Comparison of ENCODE assay signal across 12 cellular contexts in genomic region chr19:49209502-49209901, GRCh38. TPM values are rescaled to one million over a fixed set of nuclear protein-coding genes. Genes with fewer than 3 reads are reported as not detected.
A peak's percentile ranks its signal among the peaks of the same experiment; 100 is the strongest.
DNase-seq lines count a peak whose midpoint lies in the region; ATAC-seq, FAIRE-seq and TF ChIP-seq lines count a peak whose summit lies in the region.
"Not testable (repeated sequence)": the region's sequence is repeated elsewhere in the genome, so short reads cannot be mapped to it uniquely, and the experiment has no call there.
"Had no signal": no experiment of that assay in that cellular context is flagged by ENCODE, and none has a peak within 500 bp of the region (broad histone marks: within the 10 kb centered on the region; RNA-seq: fewer than 3 reads in every experiment).

No MANE protein-coding gene starts in this region.

- CTCF ChIA-PET in A673 (lab: Charles Lee) (interaction anchor here (2.0 kb wide), 1 partner anchor 112 kb away, joined by 17 read pairs; no protein-coding TSS in a partner anchor), HEK293 (lab: Yijun Ruan, JAX) (interaction anchor here (0.7 to 10.4 kb wide), 6 partner anchors 13 to 136 kb away, joined by 3 to 113 read pairs (median 49); partner anchors contain the start of gene KCNA7), GM12878 (lab: Yijun Ruan, JAX) (interaction anchor here (1.1 to 3.9 kb wide), 9 partner anchors 8 to 534 kb away, joined by 3 to 40 read pairs (median 9); partner anchors contain the start of genes GYS1, LIN7B and RUVBL2)

- TF ChIP-seq CTCF in A673 (conservative IDR thresholded peaks at IDR 0.05; ENCODE audit: low read depth, low read length); HEK293 (tag by site-specific recombination; IDR thresholded peaks at IDR 0.05); KMS-11 (conservative IDR thresholded peaks at IDR 0.05; ENCODE audit: low read depth, low read length); GM12878 (IDR thresholded peaks at IDR 0.05 in 2 of 3, conservative IDR thresholded peaks at IDR 0.05 in 1 of 3; ENCODE audit: control insufficient read depth in 2 of 3, extremely low read depth in 1 of 3, insufficient read depth in 1 of 3, low read depth in 3 of 3, low read length in 3 of 3); mesothelial cell of epicardium (IDR thresholded peaks at IDR 0.05; ENCODE audit: unreplicated experiment); stomach (IDR thresholded peaks at IDR 0.05): not testable (repeated sequence)

- H3K36me3 ChIP-seq in A673 (ENCODE audit: insufficient read depth, low read length, poor library complexity, severe bottlenecking) = peaks cover 25% of the 10 kb centered on the region
- not testable (repeated sequence) for H3K36me3 ChIP-seq in HEK293 (ENCODE audit: control insufficient read depth in 2 of 2, insufficient read depth in 1 of 2, low read length in 2 of 2); KMS-11 (ENCODE audit: insufficient read depth); GM12878 (ENCODE audit: control insufficient read depth in 2 of 2, insufficient read depth in 2 of 2, low read length in 1 of 2)
- peaks cover 20 to 71% (median 48%) of the 10 kb centered on the region in 4 donors for H3K36me3 ChIP-seq in stomach

- not testable (repeated sequence) for BruUV-seq in A673 (replicated peaks; lab: Mats Ljungman, UMichigan); GM12878 (replicated peaks; lab: Mats Ljungman, UMichigan)

- H3K4me3 ChIP-seq in A673 (ENCODE audit: low read depth, low read length, poor library complexity, severe bottlenecking); HEK293 (ENCODE audit: low read depth, low read length); KMS-11 (IDR thresholded peaks at IDR 0.05; ENCODE audit: insufficient read depth, low read depth, low read length); GM12878; stomach: not testable (repeated sequence)

- H4K20me1 ChIP-seq in KMS-11 (ENCODE audit: insufficient read depth); GM12878 (ENCODE audit: control insufficient read depth, insufficient read depth): not testable (repeated sequence)

- in situ Hi-C loops in GM12878 (cut with MboI) = loop anchor here (5.0 kb wide), 1 partner anchor 112 kb away; no protein-coding TSS in a partner anchor

- not testable (repeated sequence) for H3K9ac ChIP-seq in KMS-11; GM12878 (ENCODE audit: control insufficient read depth, insufficient read depth, low read length)

- not testable (repeated sequence) for TF ChIP-seq EP300 in GM12878 (IDR thresholded peaks at IDR 0.05; ENCODE audit: borderline replicate concordance in 1 of 2, control insufficient read depth in 1 of 2, low read depth in 2 of 2, low read length in 2 of 2); stomach (IDR thresholded peaks at IDR 0.05)

- RAD21 ChIA-PET in GM12878 (lab: Charles Lee; ENCODE audit: unreplicated experiment) = not testable (repeated sequence)

- H3K27me3 Mint-ChIP-seq in mesothelial cell of epicardium (ENCODE audit: low read depth) = not testable (repeated sequence)

- not testable (repeated sequence) for H3K9me3 Mint-ChIP-seq in mesothelial cell of epicardium

- not testable (repeated sequence) for H3K9me3 ChIP-seq in A673 (ENCODE audit: low read depth, low read length, poor library complexity, severe bottlenecking); HEK293 (ENCODE audit: control insufficient read depth, insufficient read depth, low read depth, low read length); GM12878 (replicated peaks; ENCODE audit: control insufficient read depth, insufficient read depth, low read length); stomach

- H3K27me3 ChIP-seq in A673 (replicated peaks; ENCODE audit: insufficient read depth, low read depth, low read length, poor library complexity); KMS-11 (ENCODE audit: insufficient read depth, low read depth); GM12878 (replicated peaks in 1 of 2; ENCODE audit: control insufficient read depth in 2 of 2, insufficient read depth in 2 of 2, low read length in 1 of 2); stomach: not testable (repeated sequence)

- H3K4me1 Mint-ChIP-seq in mesothelial cell of epicardium = not testable (repeated sequence)

- not testable (repeated sequence) for H3K4me3 Mint-ChIP-seq in mesothelial cell of epicardium

- intact Hi-C loops in A673 (cut with micrococcal nuclease; ENCODE audit: unreplicated experiment) (loop anchor here (5.0 kb wide), 2 partner anchors 62 to 112 kb away; no protein-coding TSS in a partner anchor), GM12878 (cut with micrococcal nuclease; ENCODE audit: unreplicated experiment) (loop anchor here (2.0 to 5.0 kb wide), 2 partner anchors 62 to 113 kb away; no protein-coding TSS in a partner anchor), stomach (cut with DNase I; ENCODE audit: low total_unique reads) (loop anchor here (5.0 kb wide), 1 partner anchor 112 kb away; no protein-coding TSS in a partner anchor)

- not testable (repeated sequence) for TF ChIP-seq POLR2A in GM12878 (IDR thresholded peaks at IDR 0.05; ENCODE audit: low read depth, low read length); stomach (IDR thresholded peaks at IDR 0.05)

- not testable (repeated sequence) for H2AFZ ChIP-seq in KMS-11 (ENCODE audit: low read depth); GM12878 (ENCODE audit: control insufficient read depth, low read depth, low read length)

- H3K4me2 ChIP-seq in KMS-11 = peak overlapping the region; percentile 8; the same call in 1 of the 2 replicates
- H3K4me2 ChIP-seq in GM12878 (ENCODE audit: control insufficient read depth, insufficient read depth) = not testable (repeated sequence)

- not testable (repeated sequence) for TF ChIP-seq RAD21 in GM12878 (IDR thresholded peaks at IDR 0.05; ENCODE audit: insufficient read depth, low read depth, low read length)

- 53% methylated on average over 3 of the region's 4 CpGs for WGBS in GM12878 (ENCODE audit: insufficient coverage, insufficient replicate concordance, low lambda C conversion rate, missing lambda C conversion rate)
- 66 to 84% (median 74%) methylated on average over 3 to 4 of the region's 4 CpGs for WGBS in stomach, 5 donors

- DNase-seq in A673 (ENCODE audit: low spot score); GM12878 (ENCODE audit: low read depth, low spot score); mesothelial cell of epicardium (ENCODE audit: low spot score in 2 of 2, unreplicated experiment in 2 of 2); stomach: not testable (repeated sequence)

- H3K4me1 ChIP-seq in A673 (ENCODE audit: insufficient read depth, low read length, poor library complexity, severe bottlenecking) = peaks cover 25% of the 10 kb centered on the region
- not testable (repeated sequence) for H3K4me1 ChIP-seq in HEK293 (ENCODE audit: control insufficient read depth, insufficient read depth, low read length); GM12878 (ENCODE audit: control insufficient read depth, insufficient read depth, low read length)
- H3K4me1 ChIP-seq in KMS-11 (ENCODE audit: low read depth, poor library complexity, severe bottlenecking) = peaks cover 74% of the 10 kb centered on the region
- H3K4me1 ChIP-seq in stomach = peaks cover 6 to 24% (median 13%) of the 10 kb centered on the region in 4 donors

- H3K27ac ChIP-seq in A673 (ENCODE audit: low read depth, low read length, poor library complexity, severe bottlenecking) (peak overlapping the region; percentile 99), stomach (peak overlapping the region in 3 of 5 donors; percentile 25 to 83 (median 39))
- H3K27ac ChIP-seq in HEK293 (ENCODE audit: extremely low read depth, low read depth, low read length); KMS-11; GM12878 (ENCODE audit: control insufficient read depth, insufficient read depth): not testable (repeated sequence)

- SMC1A ChIA-PET in GM12878 (lab: Charles Lee; ENCODE audit: uncharacterized antibody, unreplicated experiment) = interaction anchor here (1.7 to 2.9 kb wide), 3 partner anchors 11 to 112 kb away, joined by 6 to 11 read pairs (median 8); no protein-coding TSS in a partner anchor

- peaks cover 14% of the 10 kb centered on the region for H3K36me3 Mint-ChIP-seq in mesothelial cell of epicardium

- peak overlapping the region; percentile 39 for H3K27ac Mint-ChIP-seq in mesothelial cell of epicardium

- POLR2A ChIA-PET in A673 (lab: Charles Lee; ENCODE audit: low non-redundant PET); HEK293 (lab: Yijun Ruan, JAX); GM12878 (lab: Charles Lee): not testable (repeated sequence)

- not testable (repeated sequence) for H3K79me2 ChIP-seq in KMS-11 (ENCODE audit: insufficient read depth, low read depth); GM12878 (ENCODE audit: control insufficient read depth, insufficient read depth, low read length)

- ATAC-seq in GM12878 = not testable (repeated sequence)

- FAIRE-seq in GM12878 (lab: Jason Lieb, UNC) = not testable (repeated sequence)

RNA-seq across cellular contexts. Expression of gene TRPM4, which starts 51.9 kb away (rescaled TPM):
- total RNA-seq in A673 (2021) = 107 and 116 TPM in 2 replicates
- total RNA-seq in GM12878 (2013; cell fraction: nucleolus; rRNA removed) = not detected in 2 replicates
- 0.54 TPM in 1 of 2 replicates, not detected in the other for total RNA-seq in GM12878 (2014; rRNA removed)
- not detected in 2 replicates for total RNA-seq in GM12878 (2014; rRNA removed; fragmentation: Illumina TruSeq; extraction: Trizol)
- total RNA-seq in GM12878 (2021) = 0.10 and 0.32 TPM in 2 replicates
- polyA plus RNA-seq in GM12878 (2011; ENCODE audit: low read depth) = not detected
- 0.14 TPM in 1 of 2 replicates, not detected in the other for polyA plus RNA-seq in GM12878 (2011; rRNA removed)
- not detected in 2 replicates for polyA plus RNA-seq in GM12878 (2011; cell fraction: cytosol; rRNA removed)
- polyA plus RNA-seq in GM12878 (2011; cell fraction: nucleus; rRNA removed) = 0.04 TPM in 1 of 2 replicates, not detected in the other
- 0.03 TPM in 1 of 2 replicates, not detected in the other for polyA plus RNA-seq in GM12878 (2012)
- polyA plus RNA-seq in GM12878 (2014; fragmentation: Illumina TruSeq; extraction: Trizol) = not detected in 2 replicates
- not detected for polyA plus RNA-seq in GM12878 (2014; fragmentation: Nextera tagmentation; extraction: Ambion mirVana)
- 0.64 TPM in 1 of 2 replicates, not detected in the other for polyA plus RNA-seq in GM12878 (2014; rRNA removed)
- under 1 TPM in 1 of 2 experiments, not detected in 1; 0.15 TPM for polyA plus RNA-seq in GM12878 (2016; fragmentation: Nextera tagmentation; extraction: Ambion mirVana)
- polyA minus RNA-seq in GM12878 (2011; rRNA and poly(A)+ RNA removed) = not detected in 2 replicates
- not detected in 2 replicates for polyA minus RNA-seq in GM12878 (2011; cell fraction: cytosol; rRNA and poly(A)+ RNA removed)
- not detected in 2 replicates for polyA minus RNA-seq in GM12878 (2011; cell fraction: nucleus; rRNA and poly(A)+ RNA removed)
- total RNA-seq in mesothelial cell of epicardium = 45.9 to 58.5 TPM (median 53.5 TPM) in 3 replicates
- total RNA-seq in stomach = 1,000 to 10,000 TPM in 1 of 5 donors, 100 to 1,000 TPM in 3, 10 to 100 TPM in 1; 29.0 to 1,449 (median 158) TPM
- 10 to 100 TPM; 11.8 to 34.3 (median 26.6) TPM for polyA plus RNA-seq in stomach
- total RNA-seq: CD4-positive, alpha-beta T cell had no signal

RNA-seq across cellular contexts. Expression of gene HRC, which starts 54.3 kb away (rescaled TPM):
- total RNA-seq in A673 (2021) (not detected in 2 replicates), GM12878 (2014; rRNA removed) (not detected in 2 replicates), GM12878 (2014; rRNA removed; fragmentation: Illumina TruSeq; extraction: Trizol) (not detected in 2 replicates), GM12878 (2021) (not detected in 2 replicates), mesothelial cell of epicardium (13.6 to 17.6 TPM (median 14.7 TPM) in 3 replicates), stomach (1 to 10 TPM in 2 of 5 donors, not detected in 3; 1.7 to 8.1 TPM)
- not detected in 2 replicates for total RNA-seq in GM12878 (2013; cell fraction: nucleolus; rRNA removed)
- not detected for polyA plus RNA-seq in GM12878 (2011; ENCODE audit: low read depth)
- polyA plus RNA-seq in GM12878 (2011; rRNA removed) (not detected in 2 replicates), GM12878 (2014; fragmentation: Illumina TruSeq; extraction: Trizol) (not detected in 2 replicates), GM12878 (2014; fragmentation: Nextera tagmentation; extraction: Ambion mirVana) (not detected), GM12878 (2014; rRNA removed) (not detected in 2 replicates), GM12878 (2016; fragmentation: Nextera tagmentation; extraction: Ambion mirVana) (under 1 TPM in 1 of 2 experiments, not detected in 1; 0.10 TPM), stomach (under 1 TPM; 0.44 to 0.83 (median 0.61) TPM)
- polyA plus RNA-seq in GM12878 (2011; cell fraction: cytosol; rRNA removed) = not detected in 2 replicates
- polyA plus RNA-seq in GM12878 (2011; cell fraction: nucleus; rRNA removed) = not detected in 2 replicates
- not detected in 2 replicates for polyA plus RNA-seq in GM12878 (2012)
- polyA minus RNA-seq in GM12878 (2011; rRNA and poly(A)+ RNA removed) = not detected in 2 replicates
- polyA minus RNA-seq in GM12878 (2011; cell fraction: cytosol; rRNA and poly(A)+ RNA removed) = not detected in 2 replicates
- not detected in 2 replicates for polyA minus RNA-seq in GM12878 (2011; cell fraction: nucleus; rRNA and poly(A)+ RNA removed)
- total RNA-seq: A172; Calu3; CD4-positive, alpha-beta T cell; Daoy had no signal
- polyA plus RNA-seq: AG04450, CD14-positive monocyte had no signal

Comparison
In these comparisons a context has a peak if more than half of its experiments do, and no peak if none do; other contexts are left out.
1. RNA of gene TRPM4, which starts 51.9 kb away (total RNA-seq): 29.0 to 1,449 TPM in stomach, 107 to 116 TPM in A673 and 45.9 to 58.5 TPM in mesothelial cell of epicardium; 0.10 to 0.54 TPM in GM12878; every median in the first group is over 10 times any median in the second.